In the genomic region with DNA sequence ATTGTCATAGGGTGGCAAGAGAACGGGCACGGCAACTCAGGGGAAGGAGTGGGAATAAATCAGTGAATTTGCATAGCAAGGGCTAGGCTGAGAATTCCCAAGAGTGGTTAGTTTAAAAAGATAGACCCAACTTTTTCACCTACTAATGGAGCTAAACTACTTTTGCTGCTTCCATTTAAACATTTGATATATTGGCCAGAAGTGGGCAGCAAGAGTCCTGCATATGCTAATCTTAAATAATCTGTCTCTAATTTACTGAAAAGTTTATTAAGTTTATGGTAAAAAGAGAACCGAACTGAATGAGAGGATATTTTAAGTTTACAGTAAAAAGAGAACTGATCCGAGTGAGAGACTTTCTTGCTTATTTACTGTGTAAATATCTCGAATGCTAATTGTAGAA, we compare ENCODE assay signal across 1 cellular context.
TF ChIP-seq lines count a peak whose summit lies in the region.

No MANE protein-coding gene starts in this region.

TF ChIP-seq in WTC11, 78 proteins besides CTCF, POLR2A, EP300 and RAD21 (continued from another document):
- TF ChIP-seq, protein P1, sequence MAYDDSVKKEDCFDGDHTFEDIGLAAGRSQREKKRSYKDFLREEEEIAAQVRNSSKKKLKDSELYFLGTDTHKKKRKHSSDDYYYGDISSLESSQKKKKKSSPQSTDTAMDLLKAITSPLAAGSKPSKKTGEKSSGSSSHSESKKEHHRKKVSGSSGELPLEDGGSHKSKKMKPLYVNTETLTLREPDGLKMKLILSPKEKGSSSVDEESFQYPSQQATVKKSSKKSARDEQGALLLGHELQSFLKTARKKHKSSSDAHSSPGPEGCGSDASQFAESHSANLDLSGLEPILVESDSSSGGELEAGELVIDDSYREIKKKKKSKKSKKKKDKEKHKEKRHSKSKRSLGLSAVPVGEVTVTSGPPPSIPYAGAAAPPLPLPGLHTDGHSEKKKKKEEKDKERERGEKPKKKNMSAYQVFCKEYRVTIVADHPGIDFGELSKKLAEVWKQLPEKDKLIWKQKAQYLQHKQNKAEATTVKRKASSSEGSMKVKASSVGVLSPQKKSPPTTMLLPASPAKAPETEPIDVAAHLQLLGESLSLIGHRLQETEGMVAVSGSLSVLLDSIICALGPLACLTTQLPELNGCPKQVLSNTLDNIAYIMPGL (CRISPR knock-in tag; IDR thresholded peaks at IDR 0.05), result no peak
- TF ChIP-seq TCF7 (CRISPR knock-in tag; IDR thresholded peaks at IDR 0.05; ENCODE audit: low read depth) (no peak), MYBL2 (CRISPR knock-in tag; IDR thresholded peaks at IDR 0.05) (no peak), ZNF138 (CRISPR knock-in tag; conservative IDR thresholded peaks at IDR 0.05) (no peak)
